ENCODE assay signal across 2 cellular contexts in the genomic region with DNA sequence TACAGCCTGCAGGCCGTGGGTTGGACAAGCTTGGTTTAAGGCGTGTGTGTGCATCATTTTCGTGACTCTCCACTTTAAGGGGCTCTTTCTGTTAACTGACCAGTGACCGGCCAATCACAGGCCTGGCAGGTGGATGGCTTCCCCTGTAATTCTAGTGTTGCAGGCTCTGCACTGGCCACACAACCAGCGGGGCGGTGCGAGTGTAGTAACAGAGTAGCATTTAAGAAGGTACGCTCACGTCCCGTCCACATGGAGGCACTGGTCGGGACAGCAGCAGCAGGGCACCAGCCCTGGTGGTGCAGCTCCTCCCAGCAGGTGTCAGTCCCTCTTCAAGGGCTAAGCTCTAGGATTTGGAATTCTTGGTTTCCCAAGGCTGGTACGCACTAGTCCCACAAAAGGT.
TF ChIP-seq lines count a peak whose summit lies in the region.

No MANE protein-coding gene starts in this region.

TF ChIP-seq in WTC11, 78 proteins besides CTCF, POLR2A, EP300 and RAD21 (continued from another document):
- 0 out of 2 replicates have a peak, but pooled peaks have one; percentile 9 for TF ChIP-seq ZNF121 (CRISPR knock-in tag; IDR thresholded peaks at IDR 0.05)

TF ChIP-seq in H1, 55 proteins besides CTCF, POLR2A, EP300 and RAD21 (continued from another document):
- TF ChIP-seq, protein P1, sequence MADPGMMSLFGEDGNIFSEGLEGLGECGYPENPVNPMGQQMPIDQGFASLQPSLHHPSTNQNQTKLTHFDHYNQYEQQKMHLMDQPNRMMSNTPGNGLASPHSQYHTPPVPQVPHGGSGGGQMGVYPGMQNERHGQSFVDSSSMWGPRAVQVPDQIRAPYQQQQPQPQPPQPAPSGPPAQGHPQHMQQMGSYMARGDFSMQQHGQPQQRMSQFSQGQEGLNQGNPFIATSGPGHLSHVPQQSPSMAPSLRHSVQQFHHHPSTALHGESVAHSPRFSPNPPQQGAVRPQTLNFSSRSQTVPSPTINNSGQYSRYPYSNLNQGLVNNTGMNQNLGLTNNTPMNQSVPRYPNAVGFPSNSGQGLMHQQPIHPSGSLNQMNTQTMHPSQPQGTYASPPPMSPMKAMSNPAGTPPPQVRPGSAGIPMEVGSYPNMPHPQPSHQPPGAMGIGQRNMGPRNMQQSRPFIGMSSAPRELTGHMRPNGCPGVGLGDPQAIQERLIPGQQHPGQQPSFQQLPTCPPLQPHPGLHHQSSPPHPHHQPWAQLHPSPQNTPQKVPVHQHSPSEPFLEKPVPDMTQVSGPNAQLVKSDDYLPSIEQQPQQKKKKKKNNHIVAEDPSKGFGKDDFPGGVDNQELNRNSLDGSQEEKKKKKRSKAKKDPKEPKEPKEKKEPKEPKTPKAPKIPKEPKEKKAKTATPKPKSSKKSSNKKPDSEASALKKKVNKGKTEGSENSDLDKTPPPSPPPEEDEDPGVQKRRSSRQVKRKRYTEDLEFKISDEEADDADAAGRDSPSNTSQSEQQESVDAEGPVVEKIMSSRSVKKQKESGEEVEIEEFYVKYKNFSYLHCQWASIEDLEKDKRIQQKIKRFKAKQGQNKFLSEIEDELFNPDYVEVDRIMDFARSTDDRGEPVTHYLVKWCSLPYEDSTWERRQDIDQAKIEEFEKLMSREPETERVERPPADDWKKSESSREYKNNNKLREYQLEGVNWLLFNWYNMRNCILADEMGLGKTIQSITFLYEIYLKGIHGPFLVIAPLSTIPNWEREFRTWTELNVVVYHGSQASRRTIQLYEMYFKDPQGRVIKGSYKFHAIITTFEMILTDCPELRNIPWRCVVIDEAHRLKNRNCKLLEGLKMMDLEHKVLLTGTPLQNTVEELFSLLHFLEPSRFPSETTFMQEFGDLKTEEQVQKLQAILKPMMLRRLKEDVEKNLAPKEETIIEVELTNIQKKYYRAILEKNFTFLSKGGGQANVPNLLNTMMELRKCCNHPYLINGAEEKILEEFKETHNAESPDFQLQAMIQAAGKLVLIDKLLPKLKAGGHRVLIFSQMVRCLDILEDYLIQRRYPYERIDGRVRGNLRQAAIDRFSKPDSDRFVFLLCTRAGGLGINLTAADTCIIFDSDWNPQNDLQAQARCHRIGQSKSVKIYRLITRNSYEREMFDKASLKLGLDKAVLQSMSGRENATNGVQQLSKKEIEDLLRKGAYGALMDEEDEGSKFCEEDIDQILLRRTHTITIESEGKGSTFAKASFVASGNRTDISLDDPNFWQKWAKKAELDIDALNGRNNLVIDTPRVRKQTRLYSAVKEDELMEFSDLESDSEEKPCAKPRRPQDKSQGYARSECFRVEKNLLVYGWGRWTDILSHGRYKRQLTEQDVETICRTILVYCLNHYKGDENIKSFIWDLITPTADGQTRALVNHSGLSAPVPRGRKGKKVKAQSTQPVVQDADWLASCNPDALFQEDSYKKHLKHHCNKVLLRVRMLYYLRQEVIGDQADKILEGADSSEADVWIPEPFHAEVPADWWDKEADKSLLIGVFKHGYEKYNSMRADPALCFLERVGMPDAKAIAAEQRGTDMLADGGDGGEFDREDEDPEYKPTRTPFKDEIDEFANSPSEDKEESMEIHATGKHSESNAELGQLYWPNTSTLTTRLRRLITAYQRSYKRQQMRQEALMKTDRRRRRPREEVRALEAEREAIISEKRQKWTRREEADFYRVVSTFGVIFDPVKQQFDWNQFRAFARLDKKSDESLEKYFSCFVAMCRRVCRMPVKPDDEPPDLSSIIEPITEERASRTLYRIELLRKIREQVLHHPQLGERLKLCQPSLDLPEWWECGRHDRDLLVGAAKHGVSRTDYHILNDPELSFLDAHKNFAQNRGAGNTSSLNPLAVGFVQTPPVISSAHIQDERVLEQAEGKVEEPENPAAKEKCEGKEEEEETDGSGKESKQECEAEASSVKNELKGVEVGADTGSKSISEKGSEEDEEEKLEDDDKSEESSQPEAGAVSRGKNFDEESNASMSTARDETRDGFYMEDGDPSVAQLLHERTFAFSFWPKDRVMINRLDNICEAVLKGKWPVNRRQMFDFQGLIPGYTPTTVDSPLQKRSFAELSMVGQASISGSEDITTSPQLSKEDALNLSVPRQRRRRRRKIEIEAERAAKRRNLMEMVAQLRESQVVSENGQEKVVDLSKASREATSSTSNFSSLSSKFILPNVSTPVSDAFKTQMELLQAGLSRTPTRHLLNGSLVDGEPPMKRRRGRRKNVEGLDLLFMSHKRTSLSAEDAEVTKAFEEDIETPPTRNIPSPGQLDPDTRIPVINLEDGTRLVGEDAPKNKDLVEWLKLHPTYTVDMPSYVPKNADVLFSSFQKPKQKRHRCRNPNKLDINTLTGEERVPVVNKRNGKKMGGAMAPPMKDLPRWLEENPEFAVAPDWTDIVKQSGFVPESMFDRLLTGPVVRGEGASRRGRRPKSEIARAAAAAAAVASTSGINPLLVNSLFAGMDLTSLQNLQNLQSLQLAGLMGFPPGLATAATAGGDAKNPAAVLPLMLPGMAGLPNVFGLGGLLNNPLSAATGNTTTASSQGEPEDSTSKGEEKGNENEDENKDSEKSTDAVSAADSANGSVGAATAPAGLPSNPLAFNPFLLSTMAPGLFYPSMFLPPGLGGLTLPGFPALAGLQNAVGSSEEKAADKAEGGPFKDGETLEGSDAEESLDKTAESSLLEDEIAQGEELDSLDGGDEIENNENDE (IDR thresholded peaks at IDR 0.05; ENCODE audit: insufficient replicate concordance, low read length): no peak
- TF ChIP-seq SIN3A (conservative IDR thresholded peaks at IDR 0.05 in 1 of 2, IDR thresholded peaks at IDR 0.05 in 1 of 2; ENCODE audit: low read depth in 1 of 2, low read length in 2 of 2): no peak
- TF ChIP-seq CREB1 (IDR thresholded peaks at IDR 0.05): peak; percentile 33; the same call in 1 of the 2 replicates
- TF ChIP-seq, protein P2, sequence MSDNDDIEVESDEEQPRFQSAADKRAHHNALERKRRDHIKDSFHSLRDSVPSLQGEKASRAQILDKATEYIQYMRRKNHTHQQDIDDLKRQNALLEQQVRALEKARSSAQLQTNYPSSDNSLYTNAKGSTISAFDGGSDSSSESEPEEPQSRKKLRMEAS (IDR thresholded peaks at IDR 0.05): peak; percentile 71
- TF ChIP-seq TBP (IDR thresholded peaks at IDR 0.05; ENCODE audit: low read depth, low read length): no peak
- no peak for TF ChIP-seq CTBP2 (IDR thresholded peaks at IDR 0.05; ENCODE audit: borderline replicate concordance, insufficient read depth, insufficient read length, low read length)
- no peak for TF ChIP-seq GABPA (IDR thresholded peaks at IDR 0.05; ENCODE audit: borderline replicate concordance, insufficient read depth, low read length)
- TF ChIP-seq USF2 (IDR thresholded peaks at IDR 0.05; ENCODE audit: low read length): no peak
- TF ChIP-seq SP1 (IDR thresholded peaks at IDR 0.05; ENCODE audit: low read depth, low read length): 0 out of 2 replicates have a peak, but pooled peaks have one; percentile 25
- no peak for TF ChIP-seq GTF2F1 (IDR thresholded peaks at IDR 0.05; ENCODE audit: borderline replicate concordance, low read depth, low read length)
- no peak for TF ChIP-seq RFX5 (IDR thresholded peaks at IDR 0.05; ENCODE audit: borderline replicate concordance, low read depth, low read length)
- TF ChIP-seq MAFK (IDR thresholded peaks at IDR 0.05; ENCODE audit: low read depth, low read length): no peak
